In genomic region chr6:153872946-153873345, GRCh38 we compare ENCODE assay signal across 1 cellular context.
TF ChIP-seq lines count a peak whose summit lies in the region.

No MANE protein-coding gene starts in this region.

TF ChIP-seq in GM12878, 131 proteins besides CTCF, POLR2A, EP300 and RAD21 (continued from another document):
- TF ChIP-seq NR2F1 (conservative IDR thresholded peaks at IDR 0.05) (0 out of 2 replicates have a peak, but pooled peaks have one; percentile 27), RUNX3 (IDR thresholded peaks at IDR 0.05; ENCODE audit: low read length) (peak; percentile 42), MTA3 (IDR thresholded peaks at IDR 0.05; ENCODE audit: borderline replicate concordance, low read length) (no peak)
